Comparison of ENCODE assay signal across 8 cellular contexts in genomic region chr17:48592592-48592991, GRCh38. TPM values are rescaled to one million over a fixed set of nuclear protein-coding genes. Genes with fewer than 3 reads are reported as not detected.
DNase-seq lines count a peak whose midpoint lies in the region; ATAC-seq, FAIRE-seq and TF ChIP-seq lines count a peak whose summit lies in the region.
"Had no signal": no experiment of that assay in that cellular context is flagged by ENCODE, and none has a peak within 500 bp of the region (broad histone marks: within the 10 kb centered on the region; RNA-seq: fewer than 3 reads in every experiment).

No MANE protein-coding gene starts in this region.

- H3K4ac ChIP-seq in H1 (replicated peaks; ENCODE audit: insufficient read length, low read depth, low read length), result no peak overlapping the region

- no peak for TF ChIP-seq RAD21 in H1 (IDR thresholded peaks at IDR 0.05 in 1 of 2, conservative IDR thresholded peaks at IDR 0.05 in 1 of 2; ENCODE audit: low read depth in 2 of 2, low read length in 2 of 2)

- CTCF ChIA-PET in H1 (lab: Charles Lee; ENCODE audit: partially characterized antibody), result interaction anchor here (0.6 to 7.0 kb wide), 41 partner anchors 20 to 422 kb away, joined by 3 to 53 read pairs (median 5); partner anchors contain the start of genes HOXB1 and HOXB9

- H3K9me3 ChIP-seq in MM.1S (replicated peaks; ENCODE audit: insufficient read depth, low read length) (no peaks in the 10 kb centered on the region), H1 (ENCODE audit: insufficient read depth in 2 of 2, low read depth in 1 of 2, low read length in 1 of 2) (no peaks in the 10 kb centered on the region; a peak in 1 of 4 replicates), ovary (peaks cover 0 to 8% of the 10 kb centered on the region in 2 donors)

- 21% methylated on average over 12 of the region's 14 CpGs; no CpG with 5 or more reads in 1 of the 2 experiments for WGBS in H1 (ENCODE audit: extremely low coverage in 1 of 2, insufficient coverage in 1 of 2, insufficient read length in 1 of 2, insufficient replicate concordance in 2 of 2, low coverage in 1 of 2, low lambda C conversion rate in 2 of 2, missing lambda C conversion rate in 1 of 2), 2 experiments
- 10 to 17% (median 14%) methylated on average over 14 of the region's 14 CpGs for WGBS in ovary, 3 donors

- no peaks in the 10 kb centered on the region for H3K9me2 ChIP-seq in MM.1S (replicated peaks; ENCODE audit: insufficient read depth, low read length)

- TF ChIP-seq CTCF in MM.1S (IDR thresholded peaks at IDR 0.05; ENCODE audit: low read length) (no peak), H1 (IDR thresholded peaks at IDR 0.05; ENCODE audit: control extremely low read depth in 1 of 3, insufficient read depth in 1 of 3, low read depth in 1 of 3, low read length in 3 of 3) (no peak), ovary (IDR thresholded peaks at IDR 0.05) (no peak)

- peak overlapping the region; percentile 99 for H3K4me2 ChIP-seq in MM.1S (ENCODE audit: low read depth, low read length)
- no peak overlapping the region for H3K4me2 ChIP-seq in H1 (ENCODE audit: insufficient read depth in 1 of 2, low read depth in 2 of 2, low read length in 2 of 2)

- H3K36me3 ChIP-seq in MM.1S (replicated peaks; ENCODE audit: insufficient read depth, low read length), result no peaks in the 10 kb centered on the region
- peaks cover 0 to 3% (median 0%) of the 10 kb centered on the region in 4 experiments; a peak in 1 of 8 replicates for H3K36me3 ChIP-seq in H1 (ENCODE audit: control insufficient read depth in 2 of 4, insufficient read depth in 4 of 4, low read length in 3 of 4)
- no peaks in the 10 kb centered on the region for H3K36me3 ChIP-seq in ovary

- intact Hi-C loops in ovary (cut with DNase I), result loop anchor here in 1 of 4 donors (10.0 kb wide), 1 partner anchor 238 kb away; no protein-coding TSS in a partner anchor

- no peak overlapping the region for H4K5ac ChIP-seq in H1 (ENCODE audit: insufficient read length, low read depth, low read length)

- no peak for ATAC-seq in HG02678 (IDR thresholded peaks at IDR 0.05; ENCODE audit: unreplicated experiment)
- ATAC-seq in HG03025 (IDR thresholded peaks at IDR 0.05; ENCODE audit: low FRiP score, unreplicated experiment), result no peak

- H3K79me2 ChIP-seq in MM.1S (ENCODE audit: low read length) (no peaks in the 10 kb centered on the region), H1 (ENCODE audit: control insufficient read depth in 1 of 2, insufficient read depth in 2 of 2, low read length in 2 of 2) (no peaks in the 10 kb centered on the region)

- no peaks in the 10 kb centered on the region for H3F3A ChIP-seq in MM.1S (ENCODE audit: insufficient read depth, low read length)

- no peak for TF ChIP-seq EP300 in H1 (IDR thresholded peaks at IDR 0.05; ENCODE audit: borderline replicate concordance in 1 of 2, low read depth in 2 of 2, low read length in 2 of 2)
- no peak for TF ChIP-seq EP300 in ovary (IDR thresholded peaks at IDR 0.05)

- H2BK15ac ChIP-seq in H1 (ENCODE audit: low read length), result no peak overlapping the region

- no peaks in the 10 kb centered on the region for H4K20me1 ChIP-seq in MM.1S (ENCODE audit: insufficient read depth, low read length)
- peaks cover 32 to 37% of the 10 kb centered on the region in 2 experiments for H4K20me1 ChIP-seq in H1 (replicated peaks in 1 of 2; ENCODE audit: control insufficient read depth in 1 of 2, insufficient read depth in 2 of 2, low read length in 2 of 2)

- DNase-seq in GM12891 (ENCODE audit: insufficient read length, low spot score), result no peak
- no peak for DNase-seq in MM.1S
- DNase-seq in H1 (ENCODE audit: low read depth in 1 of 2, low spot score in 2 of 2), result no peak
- no peak for DNase-seq in ovary
- no peak for DNase-seq in nucleus accumbens (lab: John Stamatoyannopoulos, UW)

- H3K9ac ChIP-seq in MM.1S (ENCODE audit: low read length) (no peak overlapping the region), H1 (replicated peaks in 1 of 4; ENCODE audit: extremely low read depth in 1 of 4, low read depth in 3 of 4, low read length in 3 of 4) (no peak overlapping the region)

- no peaks in the 10 kb centered on the region; the same call in 1 of the 2 replicates for H3K4me1 ChIP-seq in MM.1S (ENCODE audit: low read length)
- peaks cover 0 to 12% (median 4%) of the 10 kb centered on the region in 4 experiments; a peak in 5 of 7 replicates for H3K4me1 ChIP-seq in H1 (replicated peaks in 1 of 4; ENCODE audit: control insufficient read depth in 3 of 4, insufficient read depth in 4 of 4, low read length in 3 of 4)
- no peaks in the 10 kb centered on the region for H3K4me1 ChIP-seq in ovary (ENCODE audit: insufficient read depth)

- H3K23me2 ChIP-seq in H1 (ENCODE audit: low read depth, low read length), result no peaks in the 10 kb centered on the region; the same call in 1 of the 2 replicates

- H2AFZ ChIP-seq in MM.1S (ENCODE audit: low read length) (peak overlapping the region; percentile 63; the same call in 1 of the 2 replicates), H1 (ENCODE audit: low read length) (no peak overlapping the region)

- TF ChIP-seq POLR2A in GM12891 (IDR thresholded peaks at IDR 0.05; ENCODE audit: low read depth, low read length) (no peak), H1 (IDR thresholded peaks at IDR 0.05; ENCODE audit: control extremely low read depth in 1 of 2, low read depth in 2 of 2, low read length in 2 of 2) (no peak), ovary (IDR thresholded peaks at IDR 0.05) (no peak)

- H3K79me1 ChIP-seq in H1 (ENCODE audit: low read depth, low read length), result no peaks in the 10 kb centered on the region

- H2BK5ac ChIP-seq in H1 (ENCODE audit: low read depth, low read length), result no peak overlapping the region

- H4K8ac ChIP-seq in H1 (ENCODE audit: extremely low read depth, insufficient read depth, low read length), result no peak overlapping the region

- H3K23ac ChIP-seq in H1 (ENCODE audit: insufficient read length), result no peak overlapping the region

- no peak overlapping the region for H3K18ac ChIP-seq in H1 (ENCODE audit: extremely low read depth, low read length)

- FAIRE-seq in GM12891 (lab: Jason Lieb, UNC) (peak; percentile 50), H1 (lab: Jason Lieb, UNC) (no peak)

- H2BK20ac ChIP-seq in H1 (ENCODE audit: low read length), result no peak overlapping the region

- H2BK12ac ChIP-seq in H1 (ENCODE audit: low read depth, low read length), result no peak overlapping the region

- peaks cover 43% of the 10 kb centered on the region for H3K27me3 ChIP-seq in MM.1S (replicated peaks; ENCODE audit: insufficient read depth, low read length)
- H3K27me3 ChIP-seq in H1 (replicated peaks in 1 of 4; ENCODE audit: control insufficient read depth in 3 of 4, extremely low read depth in 1 of 4, insufficient read depth in 3 of 4, low read length in 3 of 4), result peaks cover 95 to 100% (median 99%) of the 10 kb centered on the region in 4 experiments
- H3K27me3 ChIP-seq in ovary, result peaks cover 2% of the 10 kb centered on the region

- no peak overlapping the region for H3K27ac ChIP-seq in MM.1S (ENCODE audit: low read length)
- no peak overlapping the region for H3K27ac ChIP-seq in H1 (ENCODE audit: low read depth, low read length)
- H3K27ac ChIP-seq in ovary, result no peak overlapping the region

- no peak overlapping the region for H3K14ac ChIP-seq in H1 (ENCODE audit: insufficient read length)

- H4K91ac ChIP-seq in H1 (replicated peaks; ENCODE audit: insufficient read length, low read length), result no peak overlapping the region

- H2BK120ac ChIP-seq in H1 (replicated peaks; ENCODE audit: low read depth, low read length), result no peak overlapping the region

- no peak overlapping the region for H3K56ac ChIP-seq in H1 (replicated peaks; ENCODE audit: insufficient read length, low read depth, low read length)

- POLR2A ChIA-PET in H1 (lab: Charles Lee; ENCODE audit: partially characterized antibody), result interaction anchor here (1.3 kb wide), 1 partner anchor 259 kb away, joined by 3 read pairs; no protein-coding TSS in a partner anchor

- peak overlapping the region; percentile 65 for H3K4me3 ChIP-seq in MM.1S (ENCODE audit: low read length)
- no peak overlapping the region for H3K4me3 ChIP-seq in H1 (ENCODE audit: extremely low read depth in 1 of 4, insufficient read depth in 2 of 4, low read depth in 3 of 4, low read length in 4 of 4)
- H3K4me3 ChIP-seq in ovary, result peak overlapping the region; percentile 27

- H2AK5ac ChIP-seq in H1 (ENCODE audit: low read depth, low read length), result no peak overlapping the region

RNA-seq across cellular contexts. Expression of gene HOXB5, which starts 1.0 kb away (rescaled TPM):
- not detected for polyA plus RNA-seq in GM12891 (2012; ENCODE audit: low read depth, missing spikeins)
- total RNA-seq in H1 (2021; fragmentation: NEBNext Ultra II Directional; extraction: Animal tissue kit (Norgen Biotek cat#: 25700)), result not detected in 2 replicates
- polyA plus RNA-seq in H1 (2011; rRNA removed) (not detected in 2 replicates), ovary (under 1 TPM; 0.04 to 0.53 TPM)
- polyA plus RNA-seq in H1 (2011; cell fraction: cytosol; rRNA removed), result not detected
- polyA plus RNA-seq in H1 (2011; cell fraction: nucleus; rRNA removed), result not detected
- not detected in 4 replicates for polyA plus RNA-seq in H1 (2012, experiment 1 of 2)
- not detected for polyA plus RNA-seq in H1 (2012, experiment 2 of 2)
- polyA plus RNA-seq in H1 (2013, experiment 1 of 2), result not detected
- polyA plus RNA-seq in H1 (2013, experiment 2 of 2), result not detected
- polyA minus RNA-seq in H1 (2011; rRNA and poly(A)+ RNA removed), result 0.07 TPM in 1 of 2 replicates, not detected in the other
- polyA minus RNA-seq in H1 (2011; cell fraction: cytosol; rRNA and poly(A)+ RNA removed), result not detected
- polyA minus RNA-seq in H1 (2011; cell fraction: nucleus; rRNA and poly(A)+ RNA removed), result not detected
- 1 to 10 TPM in 2 of 7 donors, under 1 TPM in 4, not detected in 1; 0.20 to 2.8 (median 0.66) TPM for total RNA-seq in ovary

RNA-seq across cellular contexts. Expression of gene HOXB3, which starts 2.6 kb away (rescaled TPM):
- 6.2 TPM for polyA plus RNA-seq in GM12891 (2012; ENCODE audit: low read depth, missing spikeins)
- not detected in 2 replicates for total RNA-seq in H1 (2021; fragmentation: NEBNext Ultra II Directional; extraction: Animal tissue kit (Norgen Biotek cat#: 25700))
- polyA plus RNA-seq in H1 (2011; rRNA removed) (not detected in 2 replicates), ovary (1 to 10 TPM in 1 of 2 donors, under 1 TPM in 1; 0.48 to 4.7 TPM)
- polyA plus RNA-seq in H1 (2011; cell fraction: cytosol; rRNA removed), result not detected
- polyA plus RNA-seq in H1 (2011; cell fraction: nucleus; rRNA removed), result not detected
- polyA plus RNA-seq in H1 (2012, experiment 1 of 2), result 0.28 TPM in 1 of 4 replicates, not detected in the others
- not detected for polyA plus RNA-seq in H1 (2012, experiment 2 of 2)
- polyA plus RNA-seq in H1 (2013, experiment 1 of 2), result not detected
- not detected for polyA plus RNA-seq in H1 (2013, experiment 2 of 2)
- 0.19 TPM in 1 of 2 replicates, not detected in the other for polyA minus RNA-seq in H1 (2011; rRNA and poly(A)+ RNA removed)
- polyA minus RNA-seq in H1 (2011; cell fraction: cytosol; rRNA and poly(A)+ RNA removed), result not detected
- 1.00 TPM for polyA minus RNA-seq in H1 (2011; cell fraction: nucleus; rRNA and poly(A)+ RNA removed)
- 10 to 100 TPM in 2 of 7 donors, 1 to 10 TPM in 3, under 1 TPM in 2; 0.43 to 10.7 (median 2.7) TPM for total RNA-seq in ovary

RNA-seq across cellular contexts. Expression of gene HOXB6, which starts 12.2 kb away (rescaled TPM):
- 0.12 TPM for polyA plus RNA-seq in GM12891 (2012; ENCODE audit: low read depth, missing spikeins)
- total RNA-seq in H1 (2021; fragmentation: NEBNext Ultra II Directional; extraction: Animal tissue kit (Norgen Biotek cat#: 25700)), result not detected in 2 replicates
- not detected in 2 replicates for polyA plus RNA-seq in H1 (2011; rRNA removed)
- not detected for polyA plus RNA-seq in H1 (2011; cell fraction: cytosol; rRNA removed)
- not detected for polyA plus RNA-seq in H1 (2011; cell fraction: nucleus; rRNA removed)
- 0.09 to 0.17 TPM in 2 of 4 replicates, not detected in the others for polyA plus RNA-seq in H1 (2012, experiment 1 of 2)
- not detected for polyA plus RNA-seq in H1 (2012, experiment 2 of 2)
- not detected for polyA plus RNA-seq in H1 (2013, experiment 1 of 2)
- not detected for polyA plus RNA-seq in H1 (2013, experiment 2 of 2)
- polyA minus RNA-seq in H1 (2011; rRNA and poly(A)+ RNA removed), result not detected in 2 replicates
- polyA minus RNA-seq in H1 (2011; cell fraction: cytosol; rRNA and poly(A)+ RNA removed), result not detected
- not detected for polyA minus RNA-seq in H1 (2011; cell fraction: nucleus; rRNA and poly(A)+ RNA removed)
- total RNA-seq in ovary, result 10 to 100 TPM in 1 of 7 donors, 1 to 10 TPM in 4, under 1 TPM in 2; 0.25 to 10.3 (median 1.7) TPM
- polyA plus RNA-seq in ovary, result under 1 TPM; 0.25 to 0.73 TPM
- total RNA-seq: T-helper 2 cell treated with Interferon-gamma antibody and Interleukin-4, amounts not matched to agents 100 ng/mL and 5 ng/mL, for 36 hours had no signal

RNA-seq across cellular contexts. Expression of gene HOXB4, which starts 14.4 kb away (rescaled TPM):
- 2.6 TPM for polyA plus RNA-seq in GM12891 (2012; ENCODE audit: low read depth, missing spikeins)
- not detected in 2 replicates for total RNA-seq in H1 (2021; fragmentation: NEBNext Ultra II Directional; extraction: Animal tissue kit (Norgen Biotek cat#: 25700))
- polyA plus RNA-seq in H1 (2011; rRNA removed) (not detected in 2 replicates), ovary (1 to 10 TPM in 1 of 2 donors, under 1 TPM in 1; 0.13 to 1.3 TPM)
- polyA plus RNA-seq in H1 (2011; cell fraction: cytosol; rRNA removed), result not detected
- polyA plus RNA-seq in H1 (2011; cell fraction: nucleus; rRNA removed), result not detected
- not detected in 4 replicates for polyA plus RNA-seq in H1 (2012, experiment 1 of 2)
- polyA plus RNA-seq in H1 (2012, experiment 2 of 2), result not detected
- polyA plus RNA-seq in H1 (2013, experiment 1 of 2), result not detected
- not detected for polyA plus RNA-seq in H1 (2013, experiment 2 of 2)
- polyA minus RNA-seq in H1 (2011; rRNA and poly(A)+ RNA removed), result not detected in 2 replicates
- not detected for polyA minus RNA-seq in H1 (2011; cell fraction: cytosol; rRNA and poly(A)+ RNA removed)
- polyA minus RNA-seq in H1 (2011; cell fraction: nucleus; rRNA and poly(A)+ RNA removed), result not detected
- total RNA-seq in ovary, result 1 to 10 TPM in 3 of 7 donors, under 1 TPM in 4; 0.18 to 3.4 (median 0.87) TPM

RNA-seq across cellular contexts. Expression of gene HOXB7, which starts 18.2 kb away (rescaled TPM):
- 2.3 TPM for polyA plus RNA-seq in GM12891 (2012; ENCODE audit: low read depth, missing spikeins)
- total RNA-seq in H1 (2021; fragmentation: NEBNext Ultra II Directional; extraction: Animal tissue kit (Norgen Biotek cat#: 25700)), result not detected in 2 replicates
- polyA plus RNA-seq in H1 (2011; rRNA removed) (not detected in 2 replicates), ovary (1 to 10 TPM in 1 of 2 donors, under 1 TPM in 1; 0.48 to 6.9 TPM)
- polyA plus RNA-seq in H1 (2011; cell fraction: cytosol; rRNA removed), result not detected
- not detected for polyA plus RNA-seq in H1 (2011; cell fraction: nucleus; rRNA removed)
- polyA plus RNA-seq in H1 (2012, experiment 1 of 2), result not detected in 4 replicates
- not detected for polyA plus RNA-seq in H1 (2012, experiment 2 of 2)
- not detected for polyA plus RNA-seq in H1 (2013, experiment 1 of 2)
- polyA plus RNA-seq in H1 (2013, experiment 2 of 2), result not detected
- polyA minus RNA-seq in H1 (2011; rRNA and poly(A)+ RNA removed), result not detected in 2 replicates
- polyA minus RNA-seq in H1 (2011; cell fraction: cytosol; rRNA and poly(A)+ RNA removed), result not detected
- not detected for polyA minus RNA-seq in H1 (2011; cell fraction: nucleus; rRNA and poly(A)+ RNA removed)
- 1 to 10 TPM in 4 of 7 donors, under 1 TPM in 3; 0.23 to 2.9 (median 1.3) TPM for total RNA-seq in ovary

Comparison
In these comparisons a context has a peak if more than half of its experiments do, and no peak if none do; other contexts are left out.
1. H3K4me3 ChIP-seq: peak in MM.1S (single experiment) and ovary (single experiment); none in H1 (0 of 4).